ENCODE assay signal across 1 cellular context in genomic region chr12:56117778-56118687, GRCh38.
TF ChIP-seq lines count a peak whose summit lies in the region.

Gene ZC3H10 (plus strand): TSS chr12:56118266. CDS start chr12:56120563, 2,297 bp downstream.

TF ChIP-seq in HepG2, 621 proteins besides CTCF, POLR2A, EP300 and RAD21 (continued from another document and continues in another):
- no peak for TF ChIP-seq ATF3 (CRISPR knock-in tag; IDR thresholded peaks at IDR 0.05)
- TF ChIP-seq TRIM24 (CRISPR knock-in tag; IDR thresholded peaks at IDR 0.05): no peak
- peak; percentile 89 for TF ChIP-seq SALL2 (CRISPR knock-in tag; IDR thresholded peaks at IDR 0.05)
- no peak for TF ChIP-seq ZNF260 (CRISPR knock-in tag; IDR thresholded peaks at IDR 0.05; ENCODE audit: borderline replicate concordance, low read depth)
- peak; percentile 87 for TF ChIP-seq RXRA (CRISPR knock-in tag; IDR thresholded peaks at IDR 0.05)
- no peak for TF ChIP-seq FOXA1 (IDR thresholded peaks at IDR 0.05)
- TF ChIP-seq FOXA1 (CRISPR knock-in tag; IDR thresholded peaks at IDR 0.05): peak; percentile 45; the same call in 1 of the 2 replicates
- peak; percentile 99 for TF ChIP-seq SPEN (CRISPR knock-in tag; IDR thresholded peaks at IDR 0.05; ENCODE audit: low read depth)
- no peak for TF ChIP-seq HMG20A (CRISPR knock-in tag; IDR thresholded peaks at IDR 0.05; ENCODE audit: borderline replicate concordance)
- peak; percentile 88 for TF ChIP-seq MED1 (CRISPR knock-in tag; IDR thresholded peaks at IDR 0.05)
- TF ChIP-seq ZNF451 (CRISPR knock-in tag; IDR thresholded peaks at IDR 0.05): 0 out of 2 replicates have a peak, but pooled peaks have one; percentile 61
- peak; percentile 98 for TF ChIP-seq ZBTB25 (CRISPR knock-in tag; IDR thresholded peaks at IDR 0.05)
- no peak for TF ChIP-seq CCAR2 (optimal IDR thresholded peaks at IDR 0.05; ENCODE audit: low read depth, low read length)
- peak; percentile 50; the same call in 1 of the 2 replicates for TF ChIP-seq ZNF776 (CRISPR knock-in tag; IDR thresholded peaks at IDR 0.05)
- no peak for TF ChIP-seq TP53 (CRISPR knock-in tag; conservative IDR thresholded peaks at IDR 0.05)
- no peak; the same call in 1 of the 2 replicates for TF ChIP-seq GZF1 (CRISPR knock-in tag; IDR thresholded peaks at IDR 0.05)
- TF ChIP-seq ZNF546 (CRISPR knock-in tag; conservative IDR thresholded peaks at IDR 0.05): no peak
- TF ChIP-seq NKX3-1 (CRISPR knock-in tag; IDR thresholded peaks at IDR 0.05): no peak
- TF ChIP-seq LRRFIP1 (CRISPR knock-in tag; conservative IDR thresholded peaks at IDR 0.05): no peak
- 0 out of 2 replicates have a peak, but pooled peaks have one; percentile 58 for TF ChIP-seq SMAD1 (CRISPR knock-in tag; IDR thresholded peaks at IDR 0.05; ENCODE audit: borderline replicate concordance, low read depth)
- 0 out of 2 replicates have a peak, but pooled peaks have one; percentile 65 for TF ChIP-seq JUND (CRISPR knock-in tag; IDR thresholded peaks at IDR 0.05)
- peak; percentile 53 for TF ChIP-seq ZNF781 (CRISPR knock-in tag; IDR thresholded peaks at IDR 0.05; ENCODE audit: borderline replicate concordance, not compliant biosample characterization)
- no peak for TF ChIP-seq SMARCC2 (IDR thresholded peaks at IDR 0.05)
- TF ChIP-seq ATF4 (CRISPR knock-in tag; IDR thresholded peaks at IDR 0.05): peak in 1 of 2 experiments; percentile 57; a peak in 1 of 4 replicates
- TF ChIP-seq XBP1 (CRISPR knock-in tag; IDR thresholded peaks at IDR 0.05): no peak
- no peak for TF ChIP-seq ZBTB8A (CRISPR knock-in tag; IDR thresholded peaks at IDR 0.05; ENCODE audit: borderline replicate concordance, low read depth)
- TF ChIP-seq ZNF782 (CRISPR knock-in tag; IDR thresholded peaks at IDR 0.05; ENCODE audit: borderline replicate concordance): no peak
- no peak; the same call in 1 of the 2 replicates for TF ChIP-seq HNF4G (IDR thresholded peaks at IDR 0.05; ENCODE audit: borderline replicate concordance, low read depth, low read length)
- 0 out of 2 replicates have a peak, but pooled peaks have one; percentile 44 for TF ChIP-seq HNF4G (CRISPR knock-in tag; IDR thresholded peaks at IDR 0.05; ENCODE audit: borderline replicate concordance, low read depth)
- no peak for TF ChIP-seq CEBPB (IDR thresholded peaks at IDR 0.05; ENCODE audit: borderline replicate concordance, low read depth, low read length)
- no peak for TF ChIP-seq MXD1 (CRISPR knock-in tag; IDR thresholded peaks at IDR 0.05)
- TF ChIP-seq SP2 (CRISPR knock-in tag; IDR thresholded peaks at IDR 0.05): peak; percentile 80
- TF ChIP-seq RBM39 (IDR thresholded peaks at IDR 0.05; ENCODE audit: low read depth, low read length, poor library complexity, severe bottlenecking): peak; percentile 84
- TF ChIP-seq MIER2 (CRISPR knock-in tag; IDR thresholded peaks at IDR 0.05): no peak
- peak; percentile 67; the same call in 1 of the 2 replicates for TF ChIP-seq CHD2 (IDR thresholded peaks at IDR 0.05; ENCODE audit: low read depth, low read length)
- TF ChIP-seq KMT2B (CRISPR knock-in tag; IDR thresholded peaks at IDR 0.05): peak; percentile 91
- 0 out of 2 replicates have a peak, but pooled peaks have one; percentile 53 for TF ChIP-seq SNAPC2 (CRISPR knock-in tag; IDR thresholded peaks at IDR 0.05)
- no peak for TF ChIP-seq PCBP2 (optimal IDR thresholded peaks at IDR 0.05; ENCODE audit: low read depth, low read length, poor library complexity, severe bottlenecking)
- TF ChIP-seq THAP8 (CRISPR knock-in tag; IDR thresholded peaks at IDR 0.05; ENCODE audit: borderline replicate concordance): no peak; the same call in 1 of the 2 replicates
- TF ChIP-seq ZNF580 (CRISPR knock-in tag; IDR thresholded peaks at IDR 0.05; ENCODE audit: borderline replicate concordance, low read depth): peak; percentile 89; the same call in 1 of the 2 replicates
- TF ChIP-seq ZNF614 (CRISPR knock-in tag; IDR thresholded peaks at IDR 0.05; ENCODE audit: borderline replicate concordance): peak; percentile 68; the same call in 1 of the 2 replicates
- TF ChIP-seq ZFP41 (CRISPR knock-in tag; IDR thresholded peaks at IDR 0.05; ENCODE audit: borderline replicate concordance): peak; percentile 32; the same call in 1 of the 2 replicates
- no peak for TF ChIP-seq MTF2 (CRISPR knock-in tag; IDR thresholded peaks at IDR 0.05; ENCODE audit: borderline replicate concordance)
- peak; percentile 93; the same call in 1 of the 2 replicates for TF ChIP-seq ZXDC (CRISPR knock-in tag; IDR thresholded peaks at IDR 0.05)
- TF ChIP-seq HMGXB3 (CRISPR knock-in tag; IDR thresholded peaks at IDR 0.05; ENCODE audit: borderline replicate concordance): peak; percentile 92
- TF ChIP-seq LCORL (IDR thresholded peaks at IDR 0.05): no peak
- TF ChIP-seq LCORL (CRISPR knock-in tag; IDR thresholded peaks at IDR 0.05): peak; percentile 88
- no peak for TF ChIP-seq ZNF251 (CRISPR knock-in tag; IDR thresholded peaks at IDR 0.05)
- TF ChIP-seq ISL2 (CRISPR knock-in tag; IDR thresholded peaks at IDR 0.05): peak; percentile 66; the same call in 1 of the 2 replicates
- TF ChIP-seq ZFP36 (IDR thresholded peaks at IDR 0.05; ENCODE audit: borderline replicate concordance, low read depth, low read length, partially characterized antibody): no peak
